2 cellular contexts compared by ENCODE assay signal in the genomic region with DNA sequence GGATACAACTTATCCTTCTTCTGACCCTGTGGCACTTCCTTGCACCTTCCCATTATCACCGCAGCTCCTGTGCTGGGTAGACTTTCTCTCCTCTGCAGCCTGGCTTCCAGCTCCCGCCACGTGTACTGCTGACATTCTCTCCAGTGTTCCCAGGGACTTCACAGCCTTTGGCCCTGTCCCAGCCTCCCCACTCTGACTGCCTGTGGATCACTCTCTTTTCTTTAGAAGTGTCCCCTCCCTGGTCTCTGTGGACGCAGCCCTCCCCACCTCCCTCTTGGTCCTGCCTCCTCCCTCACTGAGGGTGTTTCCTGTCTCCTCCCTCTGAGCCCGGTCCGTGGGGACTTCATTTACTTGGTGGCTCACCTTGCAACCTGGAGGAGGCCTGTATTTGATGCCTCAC.
TF ChIP-seq lines count a peak whose summit lies in the region.

No MANE protein-coding gene starts in this region.

TF ChIP-seq in IMR-90, 13 proteins besides CTCF, POLR2A, EP300 and RAD21:
- TF ChIP-seq FOS (IDR thresholded peaks at IDR 0.05; ENCODE audit: low read depth, low read length) (no peak), MAZ (IDR thresholded peaks at IDR 0.05; ENCODE audit: borderline replicate concordance, low read depth, low read length) (no peak), MXI1 (IDR thresholded peaks at IDR 0.05; ENCODE audit: borderline replicate concordance, low read depth, low read length) (no peak), RCOR1 (IDR thresholded peaks at IDR 0.05; ENCODE audit: insufficient replicate concordance, low read length) (no peak), ELK1 (IDR thresholded peaks at IDR 0.05; ENCODE audit: borderline replicate concordance, low read depth, low read length) (no peak), BHLHE40 (IDR thresholded peaks at IDR 0.05; ENCODE audit: low read depth, low read length) (no peak), CEBPB (IDR thresholded peaks at IDR 0.05; ENCODE audit: low read depth, low read length) (no peak), MAFK (IDR thresholded peaks at IDR 0.05; ENCODE audit: low read depth, low read length) (no peak), CHD1 (IDR thresholded peaks at IDR 0.05; ENCODE audit: low read depth, low read length) (no peak), RFX5 (IDR thresholded peaks at IDR 0.05; ENCODE audit: low read depth, low read length) (no peak), NFE2L2 (IDR thresholded peaks at IDR 0.05; ENCODE audit: low read depth, low read length) (no peak), SMC3 (IDR thresholded peaks at IDR 0.05; ENCODE audit: low read depth, low read length) (no peak)
- TF ChIP-seq, protein P1, sequence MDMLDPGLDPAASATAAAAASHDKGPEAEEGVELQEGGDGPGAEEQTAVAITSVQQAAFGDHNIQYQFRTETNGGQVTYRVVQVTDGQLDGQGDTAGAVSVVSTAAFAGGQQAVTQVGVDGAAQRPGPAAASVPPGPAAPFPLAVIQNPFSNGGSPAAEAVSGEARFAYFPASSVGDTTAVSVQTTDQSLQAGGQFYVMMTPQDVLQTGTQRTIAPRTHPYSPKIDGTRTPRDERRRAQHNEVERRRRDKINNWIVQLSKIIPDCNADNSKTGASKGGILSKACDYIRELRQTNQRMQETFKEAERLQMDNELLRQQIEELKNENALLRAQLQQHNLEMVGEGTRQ (IDR thresholded peaks at IDR 0.05; ENCODE audit: low read depth, low read length), result no peak

TF ChIP-seq in K562, 482 proteins besides CTCF, POLR2A, EP300 and RAD21:
- no peak for TF ChIP-seq IRF9 (tag; IDR thresholded peaks at IDR 0.05)
- no peak for TF ChIP-seq GATA2 (CRISPR knock-in tag; IDR thresholded peaks at IDR 0.05)
- no peak for TF ChIP-seq SNAPC5 (CRISPR knock-in tag; IDR thresholded peaks at IDR 0.05)
- no peak for TF ChIP-seq RUNX1 (IDR thresholded peaks at IDR 0.05; ENCODE audit: low read depth)
- TF ChIP-seq, protein P2, sequence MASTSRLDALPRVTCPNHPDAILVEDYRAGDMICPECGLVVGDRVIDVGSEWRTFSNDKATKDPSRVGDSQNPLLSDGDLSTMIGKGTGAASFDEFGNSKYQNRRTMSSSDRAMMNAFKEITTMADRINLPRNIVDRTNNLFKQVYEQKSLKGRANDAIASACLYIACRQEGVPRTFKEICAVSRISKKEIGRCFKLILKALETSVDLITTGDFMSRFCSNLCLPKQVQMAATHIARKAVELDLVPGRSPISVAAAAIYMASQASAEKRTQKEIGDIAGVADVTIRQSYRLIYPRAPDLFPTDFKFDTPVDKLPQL (IDR thresholded peaks at IDR 0.05; ENCODE audit: extremely low read depth, insufficient read length), result no peak
- no peak for TF ChIP-seq SIN3B (IDR thresholded peaks at IDR 0.05; ENCODE audit: low read depth)
- TF ChIP-seq, protein P3, sequence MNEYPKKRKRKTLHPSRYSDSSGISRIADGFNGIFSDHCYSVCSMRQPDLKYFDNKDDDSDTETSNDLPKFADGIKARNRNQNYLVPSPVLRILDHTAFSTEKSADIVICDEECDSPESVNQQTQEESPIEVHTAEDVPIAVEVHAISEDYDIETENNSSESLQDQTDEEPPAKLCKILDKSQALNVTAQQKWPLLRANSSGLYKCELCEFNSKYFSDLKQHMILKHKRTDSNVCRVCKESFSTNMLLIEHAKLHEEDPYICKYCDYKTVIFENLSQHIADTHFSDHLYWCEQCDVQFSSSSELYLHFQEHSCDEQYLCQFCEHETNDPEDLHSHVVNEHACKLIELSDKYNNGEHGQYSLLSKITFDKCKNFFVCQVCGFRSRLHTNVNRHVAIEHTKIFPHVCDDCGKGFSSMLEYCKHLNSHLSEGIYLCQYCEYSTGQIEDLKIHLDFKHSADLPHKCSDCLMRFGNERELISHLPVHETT (CRISPR knock-in tag; conservative IDR thresholded peaks at IDR 0.05 in 1 of 2, IDR thresholded peaks at IDR 0.05 in 1 of 2), result no peak
- TF ChIP-seq SETDB1 (IDR thresholded peaks at IDR 0.05; ENCODE audit: low read length), result no peak
- TF ChIP-seq KLF16 (IDR thresholded peaks at IDR 0.05), result no peak
- no peak for TF ChIP-seq POLR2B (IDR thresholded peaks at IDR 0.05; ENCODE audit: low read depth, partially characterized antibody)
- no peak for TF ChIP-seq JUNB (CRISPR knock-in tag; conservative IDR thresholded peaks at IDR 0.05)
- TF ChIP-seq ZNF3 (CRISPR knock-in tag; IDR thresholded peaks at IDR 0.05), result no peak
- no peak for TF ChIP-seq SREBF1 (IDR thresholded peaks at IDR 0.05; ENCODE audit: borderline replicate concordance, low read depth, low read length)
- no peak for TF ChIP-seq PCBP2 (IDR thresholded peaks at IDR 0.05; ENCODE audit: low read depth, low read length, poor library complexity, severe bottlenecking)
- TF ChIP-seq ZBTB34 (CRISPR knock-in tag; IDR thresholded peaks at IDR 0.05), result no peak
- TF ChIP-seq TOE1 (IDR thresholded peaks at IDR 0.05; ENCODE audit: borderline replicate concordance), result no peak
- TF ChIP-seq TOE1 (CRISPR knock-in tag; IDR thresholded peaks at IDR 0.05; ENCODE audit: borderline replicate concordance, low read depth), result no peak
TF ChIP-seq in K562: peak in this region for 0.
